1 cellular context compared by ENCODE assay signal in genomic region chr20:47502271-47502730, GRCh38.
TF ChIP-seq lines count a peak whose summit lies in the region.

No MANE protein-coding gene starts in this region.

TF ChIP-seq in HEK293, 187 proteins besides CTCF, POLR2A, EP300 and RAD21 (continued from another document):
- TF ChIP-seq ATF2 (tag by site-specific recombination; IDR thresholded peaks at IDR 0.05; ENCODE audit: low read depth) (no peak), SP3 (tag by site-specific recombination; IDR thresholded peaks at IDR 0.05) (no peak)
TF ChIP-seq in HEK293: peak in this region for 7.
